Comparison of ENCODE assay signal across 19 cellular contexts in genomic region chr5:8839361-8840055, GRCh38.
DNase-seq lines count a peak whose midpoint lies in the region; ATAC-seq lines count a peak whose summit lies in the region.
"Had no signal": no experiment of that assay in that cellular context is flagged by ENCODE, and none has a peak within 500 bp of the region (broad histone marks: within the 10 kb centered on the region; RNA-seq: fewer than 3 reads in every experiment).

No MANE protein-coding gene starts in this region.

- H3K36me3 ChIP-seq in trophoblast cell (ENCODE audit: control insufficient read depth in 1 of 2, insufficient read depth in 2 of 2, low read length in 2 of 2): no peaks in the 10 kb centered on the region
- H3K36me3 ChIP-seq: heart left ventricle had no signal

- no peak overlapping the region for H3K23ac ChIP-seq in trophoblast cell (ENCODE audit: low read length)

- no peak overlapping the region for H3K27ac ChIP-seq in trophoblast cell (ENCODE audit: low read depth, low read length)
- H3K27ac ChIP-seq: heart left ventricle had no signal

- no peak overlapping the region for H3K14ac ChIP-seq in trophoblast cell (ENCODE audit: low read length)

- H2BK12ac ChIP-seq in trophoblast cell (ENCODE audit: low read length): no peak overlapping the region

- no peak overlapping the region for H3K4me2 ChIP-seq in trophoblast cell (ENCODE audit: low read length)

- in situ Hi-C loops in SK-MEL-5 (cut with HindIII; ENCODE audit: low pct_unique_long_range_greater_than_20kb, low sequenced_read_pairs): no loop called here

- no peaks in the 10 kb centered on the region for H3K4me1 Mint-ChIP-seq in activated T-cell treated with anti-CD3 and anti-CD28 coated beads, Interleukin-2, amount 50 U/mL, for 72 hours (ENCODE audit: low read depth)
- H3K4me1 Mint-ChIP-seq in T-helper 17 cell: no peaks in the 10 kb centered on the region
- H3K4me1 Mint-ChIP-seq: activated naive CD8-positive, alpha-beta T cell treated with anti-CD3 and anti-CD28 coated beads, Interleukin-2, amount 50 U/mL, for 24 hours; B cell; naive B cell had no signal

- H3K4me3 Mint-ChIP-seq in activated T-cell treated with anti-CD3 and anti-CD28 coated beads, Interleukin-2, amount 50 U/mL, for 72 hours: no peak overlapping the region
- no peak overlapping the region for H3K4me3 Mint-ChIP-seq in T-helper 17 cell
- H3K4me3 Mint-ChIP-seq: activated naive CD8-positive, alpha-beta T cell treated with anti-CD3 and anti-CD28 coated beads, Interleukin-2, amount 50 U/mL, for 24 hours; B cell; naive B cell had no signal

- no peaks in the 10 kb centered on the region for H3K9me3 ChIP-seq in T-helper 17 cell (ENCODE audit: control insufficient read depth, low read length, poor library complexity, severe bottlenecking)
- H3K9me3 ChIP-seq in trophoblast cell (ENCODE audit: insufficient read depth, low read depth, low read length): no peaks in the 10 kb centered on the region

- no peak overlapping the region for H2BK5ac ChIP-seq in trophoblast cell (ENCODE audit: low read depth, low read length, poor library complexity)

- no peak overlapping the region for H2AFZ ChIP-seq in trophoblast cell (ENCODE audit: insufficient read depth, low read length, poor library complexity)

- H2BK120ac ChIP-seq in trophoblast cell (ENCODE audit: insufficient read depth, low read length, poor library complexity): no peak overlapping the region

- H4K8ac ChIP-seq in trophoblast cell (ENCODE audit: low read depth, low read length): no peak overlapping the region

- H4K12ac ChIP-seq in trophoblast cell (ENCODE audit: low read depth, low read length): no peak overlapping the region

- H3K27me3 ChIP-seq in trophoblast cell (ENCODE audit: insufficient read depth, low read length): no peaks in the 10 kb centered on the region
- H3K27me3 ChIP-seq: heart left ventricle had no signal

- H3K79me1 ChIP-seq in trophoblast cell (ENCODE audit: low read length): no peaks in the 10 kb centered on the region

- peaks cover 2 to 3% of the 10 kb centered on the region in 2 donors for H3K36me3 Mint-ChIP-seq in activated T-cell treated with anti-CD3 and anti-CD28 coated beads, Interleukin-2, amount 50 U/mL, for 72 hours (ENCODE audit: insufficient read depth in 2 of 2)
- H3K36me3 Mint-ChIP-seq in T-helper 17 cell (ENCODE audit: low read depth): no peaks in the 10 kb centered on the region
- H3K36me3 Mint-ChIP-seq: naive B cell had no signal

- no peak overlapping the region for H3K18ac ChIP-seq in trophoblast cell (ENCODE audit: low read length)

- H3K27me3 Mint-ChIP-seq in activated T-cell treated with anti-CD3 and anti-CD28 coated beads, Interleukin-2, amount 50 U/mL, for 72 hours (ENCODE audit: low read depth): no peaks in the 10 kb centered on the region
- no peaks in the 10 kb centered on the region for H3K27me3 Mint-ChIP-seq in T-helper 17 cell
- H3K27me3 Mint-ChIP-seq: activated naive CD8-positive, alpha-beta T cell treated with anti-CD3 and anti-CD28 coated beads, Interleukin-2, amount 50 U/mL, for 24 hours; B cell; naive B cell had no signal

- H4K91ac ChIP-seq in trophoblast cell (ENCODE audit: low read depth, low read length): no peak overlapping the region

- no peak overlapping the region for H3K4me3 ChIP-seq in trophoblast cell (ENCODE audit: low read depth, low read length)
- H3K4me3 ChIP-seq: heart left ventricle, lung had no signal

- DNase-seq in SK-MEL-5 (ENCODE audit: low read depth, low spot score) (peak; percentile 100), globus pallidus (ENCODE audit: low spot score) (peak; percentile 96), nucleus accumbens (lab: John Stamatoyannopoulos, UW) (peak in 53 of 56 donors; percentile 18 to 92 (median 78)), NCI-H524 treated with DMSO at 0.1 percent for 48 hours (lab: John Stamatoyannopoulos, UW) (no peak), T-helper 17 cell (no peak), trophoblast cell (no peak)
- DNase-seq in activated T-cell treated with anti-CD3 and anti-CD28 coated beads, Interleukin-2, amount 50 U/mL, for 72 hours: no peak
- DNase-seq: activated CD4-positive, alpha-beta T cell treated with anti-CD3 and anti-CD28 coated beads for 1 hour; activated naive CD8-positive, alpha-beta T cell treated with anti-CD3 and anti-CD28 coated beads, Interleukin-2, amount 50 U/mL, for 24 hours; central memory CD4-positive, alpha-beta T cell; effector CD4-positive, alpha-beta T cell; heart left ventricle; KBM-7; naive B cell; NCI-H2029; NCI-H446 had no signal

- no peaks in the 10 kb centered on the region for H3K4me1 ChIP-seq in trophoblast cell (ENCODE audit: control insufficient read depth in 1 of 2, insufficient read depth in 2 of 2, low read length in 2 of 2)
- H3K4me1 ChIP-seq: heart left ventricle had no signal

- no peak overlapping the region for H3K27ac Mint-ChIP-seq in activated T-cell treated with anti-CD3 and anti-CD28 coated beads, Interleukin-2, amount 50 U/mL, for 72 hours
- H3K27ac Mint-ChIP-seq in T-helper 17 cell: no peak overlapping the region
- H3K27ac Mint-ChIP-seq: activated naive CD8-positive, alpha-beta T cell treated with anti-CD3 and anti-CD28 coated beads, Interleukin-2, amount 50 U/mL, for 24 hours; activated T-helper 2 cell treated with anti-CD3 and anti-CD28 coated beads, Interferon-gamma antibody, Interleukin-2, Interleukin-4, amounts not matched to agents 10 μg/mL and 5 μg/mL and 100 μg/mL, durations not matched to agents 14 hours and 24 hours and 36 hours; B cell; naive B cell had no signal

- H3K9ac ChIP-seq in trophoblast cell (ENCODE audit: low read length): no peak overlapping the region

- H3K9me3 Mint-ChIP-seq in activated T-cell treated with anti-CD3 and anti-CD28 coated beads, Interleukin-2, amount 50 U/mL, for 72 hours: peaks cover 0 to 9% of the 10 kb centered on the region in 2 donors

- H3K79me2 ChIP-seq in trophoblast cell (ENCODE audit: control insufficient read depth, insufficient read depth, low read length, poor library complexity): no peaks in the 10 kb centered on the region

- no peak overlapping the region for H3K4ac ChIP-seq in trophoblast cell (ENCODE audit: low read depth, low read length)

- no peak overlapping the region for H2AK5ac ChIP-seq in trophoblast cell (ENCODE audit: low read length)

- no peak for ATAC-seq in activated T-cell treated with anti-CD3 and anti-CD28 coated beads, Interleukin-2, amount 50 U/mL, for 72 hours (replicated peaks in 1 of 2)
- no peak for ATAC-seq in T-helper 17 cell
- ATAC-seq: activated naive CD8-positive, alpha-beta T cell treated with anti-CD3 and anti-CD28 coated beads, Interleukin-2, amount 50 U/mL, for 24 hours; heart left ventricle had no signal

- WGBS in trophoblast cell (ENCODE audit: extremely low coverage, insufficient coverage, insufficient read length): no CpG with 5 or more reads among the region's 22 CpGs

Comparison
In these comparisons a context has a peak if more than half of its experiments do, and no peak if none do; other contexts are left out.
1. DNase-seq: peak in SK-MEL-5 (single experiment), globus pallidus (single experiment) and nucleus accumbens (53 of 56); none in activated T-cell treated with anti-CD3 and anti-CD28 coated beads, Interleukin-2, amount 50 U/mL, for 72 hours (0 of 2), NCI-H524 treated with DMSO at 0.1 percent for 48 hours (single experiment), T-helper 17 cell (0 of 3) and trophoblast cell (0 of 2).